1 cellular context compared by ENCODE assay signal in the genomic region with DNA sequence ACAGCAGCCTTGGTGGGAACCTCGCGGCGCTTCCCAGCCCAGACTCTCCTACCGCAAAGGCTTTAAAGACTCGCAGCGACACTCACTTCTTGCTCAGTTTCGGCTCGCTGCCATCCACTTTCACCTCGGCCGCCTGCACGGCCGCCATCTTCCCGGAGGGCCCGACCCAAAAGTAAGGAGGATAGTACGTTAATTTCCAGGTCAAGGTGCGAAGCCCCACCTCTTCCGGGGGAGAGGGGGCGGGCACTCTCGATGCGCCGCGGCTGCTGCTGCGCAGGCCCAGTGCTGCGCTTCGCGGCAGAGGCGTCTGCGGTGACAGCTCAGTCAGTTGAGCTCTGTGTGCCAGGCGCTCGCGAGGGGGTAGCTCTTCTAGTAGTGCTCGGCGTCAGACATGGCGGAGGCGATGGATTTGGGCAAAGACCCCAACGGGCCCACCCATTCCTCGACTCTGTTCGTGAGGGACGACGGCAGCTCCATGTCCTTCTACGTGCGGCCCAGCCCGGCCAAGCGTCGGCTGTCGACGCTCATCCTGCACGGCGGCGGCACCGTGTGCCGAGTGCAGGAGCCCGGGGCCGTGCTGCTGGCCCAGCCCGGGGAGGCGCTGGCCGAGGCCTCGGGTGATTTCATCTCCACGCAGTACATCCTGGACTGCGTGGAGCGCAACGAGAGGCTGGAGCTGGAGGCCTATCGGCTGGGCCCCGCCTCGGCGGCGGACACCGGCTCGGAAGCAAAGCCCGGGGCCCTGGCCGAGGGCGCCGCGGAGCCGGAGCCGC.
TF ChIP-seq lines count a peak whose summit lies in the region.

A gene (minus strand): TSS at position 174 of the 773 bp plus-strand sequence. CDS start 26 bp downstream, at position 148.
A gene with protein sequence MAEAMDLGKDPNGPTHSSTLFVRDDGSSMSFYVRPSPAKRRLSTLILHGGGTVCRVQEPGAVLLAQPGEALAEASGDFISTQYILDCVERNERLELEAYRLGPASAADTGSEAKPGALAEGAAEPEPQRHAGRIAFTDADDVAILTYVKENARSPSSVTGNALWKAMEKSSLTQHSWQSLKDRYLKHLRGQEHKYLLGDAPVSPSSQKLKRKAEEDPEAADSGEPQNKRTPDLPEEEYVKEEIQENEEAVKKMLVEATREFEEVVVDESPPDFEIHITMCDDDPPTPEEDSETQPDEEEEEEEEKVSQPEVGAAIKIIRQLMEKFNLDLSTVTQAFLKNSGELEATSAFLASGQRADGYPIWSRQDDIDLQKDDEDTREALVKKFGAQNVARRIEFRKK (plus strand): TSS at position 282 of the 773 bp plus-strand sequence. CDS start 110 bp downstream, at position 392.

TF ChIP-seq in H1, 55 proteins besides CTCF, POLR2A, EP300 and RAD21 (continued from another document):
- TF ChIP-seq NRF1 (IDR thresholded peaks at IDR 0.05; ENCODE audit: low read depth, low read length) (peak; percentile 89), SP1 (IDR thresholded peaks at IDR 0.05; ENCODE audit: low read depth, low read length) (0 out of 2 replicates have a peak, but pooled peaks have one; percentile 37), CHD2 (IDR thresholded peaks at IDR 0.05; ENCODE audit: low read length) (peak; percentile 66), SP4 (IDR thresholded peaks at IDR 0.05; ENCODE audit: low read length) (no peak; the same call in 1 of the 2 replicates), HDAC6 (IDR thresholded peaks at IDR 0.05; ENCODE audit: low read depth, low read length) (no peak), SIN3A (conservative IDR thresholded peaks at IDR 0.05 in 1 of 2, IDR thresholded peaks at IDR 0.05 in 1 of 2; ENCODE audit: low read depth in 1 of 2, low read length in 2 of 2) (peak in 1 of 2 experiments; percentile 95; a peak in 2 of 4 replicates)
TF ChIP-seq in H1: peak in this region for 21.
